In the genomic region with DNA sequence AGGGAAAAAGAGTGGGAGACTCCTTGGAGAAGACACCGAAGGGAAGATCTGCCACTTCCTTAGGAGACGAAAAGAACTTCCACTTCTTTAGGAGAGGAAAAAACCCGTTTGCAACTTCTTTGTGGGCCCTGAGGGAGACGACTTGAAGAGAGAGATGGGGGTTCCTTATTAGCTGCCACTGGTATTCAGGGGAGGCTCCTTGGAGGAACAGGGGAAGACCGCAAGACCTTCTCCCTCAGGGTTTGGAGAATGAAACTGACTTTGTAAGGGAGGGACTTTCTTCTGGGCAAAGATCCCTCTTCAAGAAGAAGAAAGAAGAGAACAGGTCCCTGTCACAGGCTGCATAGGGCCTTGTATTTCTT, we compare ENCODE assay signal across 8 cellular contexts. TPM values are rescaled to one million over a fixed set of nuclear protein-coding genes. Genes with fewer than 3 reads are reported as not detected.
A peak's percentile ranks its signal among the peaks of the same experiment; 100 is the strongest.
DNase-seq lines count a peak whose midpoint lies in the region; ATAC-seq and TF ChIP-seq lines count a peak whose summit lies in the region.

No MANE protein-coding gene starts in this region.

- DNase-seq in activated naive CD4-positive, alpha-beta T cell treated with Interleukin-2 at 50 U/mL for 16 hours = no peak
- no peak for DNase-seq in astrocyte of the spinal cord (ENCODE audit: low read depth, low spot score)
- DNase-seq in lower lobe of right lung = no peak
- no peak for DNase-seq in COLO829 (ENCODE audit: low spot score)
- DNase-seq in amniotic stem cell (lab: John Stamatoyannopoulos, UW) = no peak
- no peak for DNase-seq in cerebellum (ENCODE audit: low spot score)

- peak overlapping the region; percentile 99 for H3K27ac Mint-ChIP-seq in activated naive CD4-positive, alpha-beta T cell treated with anti-CD3 and anti-CD28 coated beads, Interleukin-2, amount 50 U/mL, for 24 hours

- peaks cover 48% of the 10 kb centered on the region for H3K4me1 Mint-ChIP-seq in activated naive CD4-positive, alpha-beta T cell treated with anti-CD3 and anti-CD28 coated beads, Interleukin-2, amount 50 U/mL, for 24 hours

- 0% methylated on average over 5 of the region's 5 CpGs for WGBS in urinary bladder

- H3K4me3 ChIP-seq in astrocyte of the spinal cord (ENCODE audit: low read depth, low read length) (peak overlapping the region; percentile 82), lower lobe of right lung (peak overlapping the region; percentile 76), urinary bladder (ENCODE audit: low read depth, low read length) (peak overlapping the region; percentile 77)

- in situ Hi-C loops in astrocyte of the spinal cord (cut with HindIII; ENCODE audit: low sequenced_read_pairs) = no loop called here

- H3K36me3 ChIP-seq in lower lobe of right lung (peaks cover 14% of the 10 kb centered on the region), urinary bladder (ENCODE audit: insufficient read depth) (no peaks in the 10 kb centered on the region)

- no peaks in the 10 kb centered on the region for H3K9me3 ChIP-seq in lower lobe of right lung

- no peak for ATAC-seq in lower lobe of right lung

- H3K4me3 Mint-ChIP-seq in activated naive CD4-positive, alpha-beta T cell treated with anti-CD3 and anti-CD28 coated beads, Interleukin-2, amount 50 U/mL, for 24 hours = peak overlapping the region; percentile 99

- intact Hi-C loops in lower lobe of right lung (cut with DNase I) = no loop called here

- H3K27me3 ChIP-seq in lower lobe of right lung (ENCODE audit: low read depth) = no peaks in the 10 kb centered on the region

- H3K9me3 Mint-ChIP-seq in activated naive CD4-positive, alpha-beta T cell treated with anti-CD3 and anti-CD28 coated beads, Interleukin-2, amount 50 U/mL, for 24 hours = no peaks in the 10 kb centered on the region

- H3K36me3 Mint-ChIP-seq in activated naive CD4-positive, alpha-beta T cell treated with anti-CD3 and anti-CD28 coated beads, Interleukin-2, amount 50 U/mL, for 24 hours = peaks cover 4% of the 10 kb centered on the region

- H3K27me3 Mint-ChIP-seq in activated naive CD4-positive, alpha-beta T cell treated with anti-CD3 and anti-CD28 coated beads, Interleukin-2, amount 50 U/mL, for 24 hours = no peaks in the 10 kb centered on the region

- H3K27ac ChIP-seq in lower lobe of right lung (peak overlapping the region; percentile 95), urinary bladder (ENCODE audit: low read depth) (peak overlapping the region; percentile 77)

- TF ChIP-seq CTCF in astrocyte of the spinal cord (IDR thresholded peaks at IDR 0.05; ENCODE audit: low read depth, low read length) (no peak), lower lobe of right lung (IDR thresholded peaks at IDR 0.05) (no peak)

- H3K4me1 ChIP-seq in lower lobe of right lung = peaks cover 35% of the 10 kb centered on the region
- peaks cover 4% of the 10 kb centered on the region for H3K4me1 ChIP-seq in urinary bladder (ENCODE audit: insufficient read depth)

RNA-seq across cellular contexts. Expression of gene BCKDHA, which starts 0.4 kb away (rescaled TPM):
- total RNA-seq in lower lobe of right lung (13.4 TPM), urinary bladder (25.8 TPM), cerebellum (23.0 TPM)
- polyA plus RNA-seq in urinary bladder = 47.0 TPM

RNA-seq across cellular contexts. Expression of gene EXOSC5, which starts 0.9 kb away (rescaled TPM):
- total RNA-seq in lower lobe of right lung (13.2 TPM), urinary bladder (11.2 TPM), cerebellum (7.4 TPM)
- polyA plus RNA-seq in urinary bladder = 31.0 TPM

RNA-seq across cellular contexts. Expression of gene TMEM91, which starts 21.7 kb away (rescaled TPM):
- total RNA-seq in lower lobe of right lung (29.8 TPM), urinary bladder (6.6 TPM), cerebellum (5.6 TPM)
- polyA plus RNA-seq in urinary bladder = 36.2 TPM

RNA-seq across cellular contexts. Expression of gene B3GNT8, which starts 29.2 kb away (rescaled TPM):
- total RNA-seq in lower lobe of right lung (22.5 TPM), urinary bladder (0.69 TPM), cerebellum (0.18 TPM)
- polyA plus RNA-seq in urinary bladder = 4.5 TPM

RNA-seq across cellular contexts. Expression of gene B9D2, which starts 34.1 kb away (rescaled TPM):
- total RNA-seq in lower lobe of right lung = 8.2 TPM
- 1.9 TPM for total RNA-seq in urinary bladder
- polyA plus RNA-seq in urinary bladder = 10.0 TPM
- 2.4 TPM for total RNA-seq in cerebellum
